Comparison of ENCODE assay signal across 20 cellular contexts in genomic region chr1:182811975-182812727, GRCh38. TPM values are rescaled to one million over a fixed set of nuclear protein-coding genes. Genes with fewer than 3 reads are reported as not detected.
A peak's percentile ranks its signal among the peaks of the same experiment; 100 is the strongest.
DNase-seq lines count a peak whose midpoint lies in the region; ATAC-seq, FAIRE-seq and TF ChIP-seq lines count a peak whose summit lies in the region.
"Had no signal": no experiment of that assay in that cellular context is flagged by ENCODE, and none has a peak within 500 bp of the region (broad histone marks: within the 10 kb centered on the region; RNA-seq: fewer than 3 reads in every experiment).

No MANE protein-coding gene starts in this region.

- H3K14ac ChIP-seq in H1 (ENCODE audit: insufficient read length) = no peak overlapping the region

- intact Hi-C loops in OCI-LY7 (cut with micrococcal nuclease; ENCODE audit: unreplicated experiment) = no loop called here
- intact Hi-C loops in activated CD4-positive, alpha-beta T cell treated with anti-CD3 and anti-CD28 coated beads, Interleukin-2, amount 10 ng/mL, durations not matched to agents 24 days and 14 days (cut with micrococcal nuclease) = no loop called here

- no peak for TF ChIP-seq CTCF in A549 (IDR thresholded peaks at IDR 0.05)
- peak; percentile 27 for TF ChIP-seq CTCF in D721Med (IDR thresholded peaks at IDR 0.05; ENCODE audit: insufficient read depth, missing control alignments)
- TF ChIP-seq CTCF in OCI-LY7 (conservative IDR thresholded peaks at IDR 0.05; ENCODE audit: low read length) = peak; percentile 46
- TF ChIP-seq CTCF in H1 (IDR thresholded peaks at IDR 0.05; ENCODE audit: control extremely low read depth in 1 of 3, insufficient read depth in 1 of 3, low read depth in 1 of 3, low read length in 3 of 3) = peak in 2 of 3 experiments; percentile 35 to 46; a peak in 2 of 4 replicates

- H3K27me3 Mint-ChIP-seq in activated CD4-positive, alpha-beta T cell treated with anti-CD3 and anti-CD28 coated beads, Interleukin-2, amount 10 ng/mL, durations not matched to agents 24 days and 14 days = no peaks in the 10 kb centered on the region
- H3K27me3 Mint-ChIP-seq: activated CD4-positive, alpha-beta T cell treated with anti-CD3 and anti-CD28 coated beads, Interleukin-2, amount 10 ng/mL, durations not matched to agents 7 days and 5 days; stimulated activated naive CD8-positive, alpha-beta T cell treated with anti-CD3 and anti-CD28 coated beads, Interleukin-15, Interleukin-2, amounts not matched to agents 100 ng/mL and 50 ng/mL, for 24 hours had no signal

- ATAC-seq in A549 = peak; percentile 43 to 53; a peak in 3 of 6 replicates
- ATAC-seq in HG02798 (IDR thresholded peaks at IDR 0.05; ENCODE audit: poor library complexity, unreplicated experiment) = no peak
- ATAC-seq: body of pancreas, heart right ventricle, left ventricle myocardium superior had no signal

- H3K9ac ChIP-seq in H1 (replicated peaks in 1 of 4; ENCODE audit: extremely low read depth in 1 of 4, low read depth in 3 of 4, low read length in 3 of 4) = no peak overlapping the region

- H3K36me3 Mint-ChIP-seq in activated CD4-positive, alpha-beta T cell treated with anti-CD3 and anti-CD28 coated beads, Interleukin-2, amount 10 ng/mL, durations not matched to agents 24 days and 14 days (ENCODE audit: low read depth) = no peaks in the 10 kb centered on the region

- H3K79me1 ChIP-seq in H1 (ENCODE audit: low read depth, low read length) = no peaks in the 10 kb centered on the region

- H3K9me3 Mint-ChIP-seq in activated CD4-positive, alpha-beta T cell treated with anti-CD3 and anti-CD28 coated beads, Interleukin-2, amount 10 ng/mL, durations not matched to agents 24 days and 14 days = no peaks in the 10 kb centered on the region
- H3K9me3 Mint-ChIP-seq: activated CD4-positive, alpha-beta T cell treated with anti-CD3 and anti-CD28 coated beads, Interleukin-2, amount 10 ng/mL, durations not matched to agents 7 days and 5 days; stimulated activated naive CD8-positive, alpha-beta T cell treated with anti-CD3 and anti-CD28 coated beads, Interleukin-15, Interleukin-2, amounts not matched to agents 100 ng/mL and 50 ng/mL, for 24 hours had no signal

- FAIRE-seq in A549 (lab: Jason Lieb, UNC) = no peak
- peak; percentile 93 for FAIRE-seq in D721Med (lab: Jason Lieb, UNC)
- no peak for FAIRE-seq in H1 (lab: Jason Lieb, UNC)
- FAIRE-seq: small intestine had no signal

- no peak overlapping the region for H3K23ac ChIP-seq in H1 (ENCODE audit: insufficient read length)

- H3K36me3 ChIP-seq in OCI-LY7 (ENCODE audit: insufficient read depth, low read length) = no peaks in the 10 kb centered on the region
- no peaks in the 10 kb centered on the region; a peak in 1 of 8 replicates for H3K36me3 ChIP-seq in H1 (ENCODE audit: control insufficient read depth in 2 of 4, insufficient read depth in 4 of 4, low read length in 3 of 4)

- H2BK120ac ChIP-seq in H1 (replicated peaks; ENCODE audit: low read depth, low read length) = no peak overlapping the region

- no peak overlapping the region for H4K91ac ChIP-seq in H1 (replicated peaks; ENCODE audit: insufficient read length, low read length)

- CTCF ChIA-PET in A549 (lab: Yijun Ruan, JAX) = interaction anchor here (0.9 to 1.4 kb wide), 4 partner anchors 15 to 213 kb away, joined by 3 to 8 read pairs (median 4); no protein-coding TSS in a partner anchor
- CTCF ChIA-PET in OCI-LY7 (lab: Charles Lee; ENCODE audit: unreplicated experiment) = no interaction called here
- CTCF ChIA-PET in H1 (lab: Charles Lee; ENCODE audit: partially characterized antibody) = interaction anchor here (0.5 to 1.4 kb wide), 6 partner anchors 11 to 217 kb away, joined by 3 to 6 read pairs (median 4); no protein-coding TSS in a partner anchor

- no peak overlapping the region for H4K8ac ChIP-seq in H1 (ENCODE audit: extremely low read depth, insufficient read depth, low read length)

- no peaks in the 10 kb centered on the region for H3K9me2 ChIP-seq in OCI-LY7 (ENCODE audit: insufficient read depth, low read length)

- H3K4me3 Mint-ChIP-seq in activated CD4-positive, alpha-beta T cell treated with anti-CD3 and anti-CD28 coated beads, Interleukin-2, amount 10 ng/mL, durations not matched to agents 24 days and 14 days = no peak overlapping the region
- H3K4me3 Mint-ChIP-seq: activated CD4-positive, alpha-beta T cell treated with anti-CD3 and anti-CD28 coated beads, Interleukin-2, amount 10 ng/mL, durations not matched to agents 7 days and 5 days; stimulated activated naive CD8-positive, alpha-beta T cell treated with anti-CD3 and anti-CD28 coated beads, Interleukin-15, Interleukin-2, amounts not matched to agents 100 ng/mL and 50 ng/mL, for 24 hours had no signal

- no peak overlapping the region for H3K27ac Mint-ChIP-seq in activated CD4-positive, alpha-beta T cell treated with anti-CD3 and anti-CD28 coated beads, Interleukin-2, amount 10 ng/mL, durations not matched to agents 24 days and 14 days
- H3K27ac Mint-ChIP-seq: activated CD4-positive, alpha-beta T cell treated with anti-CD3 and anti-CD28 coated beads, Interleukin-2, amount 10 ng/mL, durations not matched to agents 7 days and 5 days; stimulated activated naive CD8-positive, alpha-beta T cell treated with anti-CD3 and anti-CD28 coated beads, Interleukin-15, Interleukin-2, amounts not matched to agents 100 ng/mL and 50 ng/mL, for 24 hours had no signal

- 69% methylated on average over 4 of the region's 4 CpGs for WGBS in A549 (ENCODE audit: missing lambda C conversion rate)
- 84% methylated on average over 4 of the region's 4 CpGs; no CpG with 5 or more reads in 1 of the 2 experiments for WGBS in H1 (ENCODE audit: extremely low coverage in 1 of 2, insufficient coverage in 1 of 2, insufficient read length in 1 of 2, insufficient replicate concordance in 2 of 2, low coverage in 1 of 2, low lambda C conversion rate in 2 of 2, missing lambda C conversion rate in 1 of 2), 2 experiments

- TF ChIP-seq EP300 in A549 (IDR thresholded peaks at IDR 0.05) (no peak), H1 (IDR thresholded peaks at IDR 0.05; ENCODE audit: borderline replicate concordance in 1 of 2, low read depth in 2 of 2, low read length in 2 of 2) (no peak)

- H4K20me1 ChIP-seq in OCI-LY7 (ENCODE audit: insufficient read depth, low read length) (no peaks in the 10 kb centered on the region), H1 (replicated peaks in 1 of 2; ENCODE audit: control insufficient read depth in 1 of 2, insufficient read depth in 2 of 2, low read length in 2 of 2) (no peaks in the 10 kb centered on the region)

- H3K27ac ChIP-seq in A549 (no peak overlapping the region), OCI-LY7 (ENCODE audit: low read depth, low read length, poor library complexity, severe bottlenecking) (no peak overlapping the region), H1 (ENCODE audit: low read depth, low read length) (no peak overlapping the region)
- H3K27ac ChIP-seq: body of pancreas, heart right ventricle, transverse colon had no signal

- H2BK5ac ChIP-seq in H1 (ENCODE audit: low read depth, low read length) = no peak overlapping the region

- DNase-seq in A549 (ENCODE audit: low read depth in 1 of 2, low spot score in 1 of 2) (no peak), D721Med (ENCODE audit: insufficient read length, low spot score) (no peak), OCI-LY7 (ENCODE audit: low spot score) (no peak), H1 (ENCODE audit: low read depth in 1 of 2, low spot score in 2 of 2) (no peak), NCI-H446 (lab: John Stamatoyannopoulos, UW) (no peak), globus pallidus (ENCODE audit: low spot score) (no peak)
- DNase-seq in activated CD4-positive, alpha-beta T cell treated with anti-CD3 and anti-CD28 coated beads, Interleukin-2, amount 10 ng/mL, durations not matched to agents 24 days and 14 days = no peak
- DNase-seq: activated CD4-positive, alpha-beta T cell treated with anti-CD3 and anti-CD28 coated beads, Interleukin-2, amount 10 ng/mL, durations not matched to agents 7 days and 5 days; body of pancreas; COR-L47; heart right ventricle; IMR-90; left ventricle myocardium superior; MM.1S; Right ventricle myocardium superior; small intestine; stimulated activated CD4-positive, alpha-beta T cell treated with anti-CD3 and anti-CD28 coated beads, Interleukin-4, amount 100 ng/mL, for 24 hours; transverse colon had no signal

- H3K79me2 ChIP-seq in OCI-LY7 (ENCODE audit: insufficient read depth, low read depth, low read length) (no peaks in the 10 kb centered on the region), H1 (ENCODE audit: control insufficient read depth in 1 of 2, insufficient read depth in 2 of 2, low read length in 2 of 2) (no peaks in the 10 kb centered on the region)

- no peaks in the 10 kb centered on the region for H3K27me3 ChIP-seq in H1 (replicated peaks in 1 of 4; ENCODE audit: control insufficient read depth in 3 of 4, extremely low read depth in 1 of 4, insufficient read depth in 3 of 4, low read length in 3 of 4)
- H3K27me3 ChIP-seq: body of pancreas, heart right ventricle, transverse colon had no signal

- no peaks in the 10 kb centered on the region for H3K4me1 Mint-ChIP-seq in activated CD4-positive, alpha-beta T cell treated with anti-CD3 and anti-CD28 coated beads, Interleukin-2, amount 10 ng/mL, durations not matched to agents 24 days and 14 days
- H3K4me1 Mint-ChIP-seq: activated CD4-positive, alpha-beta T cell treated with anti-CD3 and anti-CD28 coated beads, Interleukin-2, amount 10 ng/mL, durations not matched to agents 7 days and 5 days had no signal

- H3K4me1 ChIP-seq in A549 = no peaks in the 10 kb centered on the region
- H3K4me1 ChIP-seq in OCI-LY7 (ENCODE audit: insufficient read depth, low read length, poor library complexity, severe bottlenecking) = no peaks in the 10 kb centered on the region
- 0 out of 7 replicates have a peak, but pooled peaks cover 0 to 4% (median 0%) of the 10 kb centered on the region in 4 experiments for H3K4me1 ChIP-seq in H1 (replicated peaks in 1 of 4; ENCODE audit: control insufficient read depth in 3 of 4, insufficient read depth in 4 of 4, low read length in 3 of 4)
- H3K4me1 ChIP-seq: body of pancreas, transverse colon had no signal

- H3K4ac ChIP-seq in H1 (replicated peaks; ENCODE audit: insufficient read length, low read depth, low read length) = no peak overlapping the region

- peaks cover 3% of the 10 kb centered on the region; the same call in 1 of the 2 replicates for H3K23me2 ChIP-seq in H1 (ENCODE audit: low read depth, low read length)

- H2AFZ ChIP-seq in OCI-LY7 (ENCODE audit: low read length) (no peak overlapping the region), H1 (ENCODE audit: low read length) (no peak overlapping the region)

- no peak overlapping the region for H2BK12ac ChIP-seq in H1 (ENCODE audit: low read depth, low read length)

- peaks cover 3% of the 10 kb centered on the region; the same call in 1 of the 3 replicates for H3K9me3 ChIP-seq in A549
- no peaks in the 10 kb centered on the region for H3K9me3 ChIP-seq in OCI-LY7 (ENCODE audit: low read length)
- no peaks in the 10 kb centered on the region for H3K9me3 ChIP-seq in H1 (ENCODE audit: insufficient read depth in 2 of 2, low read depth in 1 of 2, low read length in 1 of 2)
- H3K9me3 ChIP-seq: body of pancreas, heart right ventricle, transverse colon had no signal

- H2AK5ac ChIP-seq in H1 (ENCODE audit: low read depth, low read length) = no peak overlapping the region

- TF ChIP-seq POLR2A in A549 (IDR thresholded peaks at IDR 0.05; ENCODE audit: low read length) (no peak), H1 (IDR thresholded peaks at IDR 0.05; ENCODE audit: control extremely low read depth in 1 of 2, low read depth in 2 of 2, low read length in 2 of 2) (no peak)

- H3K4me3 ChIP-seq in A549 = no peak overlapping the region
- H3K4me3 ChIP-seq in OCI-LY7 (ENCODE audit: low read depth, low read length, poor library complexity, severe bottlenecking) = no peak overlapping the region
- H3K4me3 ChIP-seq in H1 (ENCODE audit: extremely low read depth in 1 of 4, insufficient read depth in 2 of 4, low read depth in 3 of 4, low read length in 4 of 4) = no peak overlapping the region
- H3K4me3 ChIP-seq: body of pancreas, heart right ventricle, transverse colon had no signal

- no peak overlapping the region for H2BK20ac ChIP-seq in H1 (ENCODE audit: low read length)

- H3K4me2 ChIP-seq in A549 (no peak overlapping the region), OCI-LY7 (ENCODE audit: low read length) (no peak overlapping the region), H1 (ENCODE audit: insufficient read depth in 1 of 2, low read depth in 2 of 2, low read length in 2 of 2) (no peak overlapping the region)

- H3K18ac ChIP-seq in H1 (ENCODE audit: extremely low read depth, low read length) = no peak overlapping the region

- TF ChIP-seq RAD21 in A549 (conservative IDR thresholded peaks at IDR 0.05 in 1 of 2, IDR thresholded peaks at IDR 0.05 in 1 of 2) (no peak), H1 (IDR thresholded peaks at IDR 0.05 in 1 of 2, conservative IDR thresholded peaks at IDR 0.05 in 1 of 2; ENCODE audit: low read depth in 2 of 2, low read length in 2 of 2) (peak; percentile 1 to 31; a peak in 1 of 4 replicates)

- H2BK15ac ChIP-seq in H1 (ENCODE audit: low read length) = no peak overlapping the region

- BruUV-seq in OCI-LY7 (replicated peaks; lab: Mats Ljungman, UMichigan) = no TSS peak

- no peak overlapping the region for H3K56ac ChIP-seq in H1 (replicated peaks; ENCODE audit: insufficient read length, low read depth, low read length)

- POLR2A ChIA-PET in A549 (lab: Yijun Ruan, JAX) (no interaction called here), OCI-LY7 (lab: Charles Lee) (no interaction called here), H1 (lab: Charles Lee; ENCODE audit: partially characterized antibody) (interaction anchor here (0.6 to 1.0 kb wide), 2 partner anchors 11 to 201 kb away, joined by 3 to 4 read pairs; no protein-coding TSS in a partner anchor)

- no peak overlapping the region for H4K5ac ChIP-seq in H1 (ENCODE audit: insufficient read length, low read depth, low read length)

RNA-seq across cellular contexts. Expression of gene NPL, which starts 22.6 kb away (rescaled TPM):
- polyA plus RNA-seq in A549 (2011; rRNA removed) (1.0 and 1.3 TPM in 2 replicates), A549 (2017; fragmentation: RNase III; extraction: RNeasy Plus Mini Kit Qiagen cat#74134 plus additional on column Dnase treatment) (0.66 to 0.80 TPM (median 0.70 TPM) in 3 replicates), H1 (2011; rRNA removed) (2.2 and 2.6 TPM in 2 replicates)
- 0.12 and 0.22 TPM in 2 replicates for polyA plus RNA-seq in A549 (2012; cell fraction: cytosol; rRNA removed)
- polyA plus RNA-seq in A549 (2012; cell fraction: nucleus; rRNA removed) = 0.12 and 0.42 TPM in 2 replicates
- 0.25 and 0.78 TPM in 2 replicates for polyA minus RNA-seq in A549 (2011; rRNA and poly(A)+ RNA removed)
- 2.2 and 4.1 TPM in 2 replicates for total RNA-seq in OCI-LY7 (2014; rRNA removed; shearing (Covaris generic))
- total RNA-seq in OCI-LY7 (2022) = 6.3 and 7.0 TPM in 2 replicates
- 2.3 and 4.4 TPM in 2 replicates for total RNA-seq in H1 (2021; fragmentation: NEBNext Ultra II Directional; extraction: Animal tissue kit (Norgen Biotek cat#: 25700))
- 3.4 TPM for polyA plus RNA-seq in H1 (2011; cell fraction: cytosol; rRNA removed)
- polyA plus RNA-seq in H1 (2011; cell fraction: nucleus; rRNA removed) = 1.6 TPM
- 1.8 to 3.9 TPM (median 2.5 TPM) in 4 replicates for polyA plus RNA-seq in H1 (2012, experiment 1 of 2)
- 0.88 TPM for polyA plus RNA-seq in H1 (2012, experiment 2 of 2)
- polyA plus RNA-seq in H1 (2013, experiment 1 of 2) = 2.8 TPM
- polyA plus RNA-seq in H1 (2013, experiment 2 of 2) = 2.8 TPM
- polyA minus RNA-seq in H1 (2011; rRNA and poly(A)+ RNA removed) = 1.5 and 3.0 TPM in 2 replicates
- polyA minus RNA-seq in H1 (2011; cell fraction: cytosol; rRNA and poly(A)+ RNA removed) = not detected
- 2.8 TPM for polyA minus RNA-seq in H1 (2011; cell fraction: nucleus; rRNA and poly(A)+ RNA removed)
- total RNA-seq in activated CD4-positive, alpha-beta T cell treated with anti-CD3 and anti-CD28 coated beads, Interleukin-2, amount 10 ng/mL, durations not matched to agents 24 days and 14 days = 4.4 and 5.5 TPM in 2 replicates

RNA-seq across cellular contexts. Expression of gene DHX9, which starts 27.0 kb away (rescaled TPM):
- polyA plus RNA-seq in A549 (2011; rRNA removed) (222 and 247 TPM in 2 replicates), A549 (2017; fragmentation: RNase III; extraction: RNeasy Plus Mini Kit Qiagen cat#74134 plus additional on column Dnase treatment) (194 to 206 TPM (median 205 TPM) in 3 replicates), H1 (2011; rRNA removed) (113 and 153 TPM in 2 replicates)
- 145 and 149 TPM in 2 replicates for polyA plus RNA-seq in A549 (2012; cell fraction: cytosol; rRNA removed)
- polyA plus RNA-seq in A549 (2012; cell fraction: nucleus; rRNA removed) = 150 and 289 TPM in 2 replicates
- polyA minus RNA-seq in A549 (2011; rRNA and poly(A)+ RNA removed) = 173 and 213 TPM in 2 replicates
- 217 and 276 TPM in 2 replicates for total RNA-seq in OCI-LY7 (2014; rRNA removed; shearing (Covaris generic))
- total RNA-seq in OCI-LY7 (2022) = 251 and 271 TPM in 2 replicates
- total RNA-seq in H1 (2021; fragmentation: NEBNext Ultra II Directional; extraction: Animal tissue kit (Norgen Biotek cat#: 25700)) = 329 and 333 TPM in 2 replicates
- 230 TPM for polyA plus RNA-seq in H1 (2011; cell fraction: cytosol; rRNA removed)
- 143 TPM for polyA plus RNA-seq in H1 (2011; cell fraction: nucleus; rRNA removed)
- polyA plus RNA-seq in H1 (2012, experiment 1 of 2) = 206 to 243 TPM (median 238 TPM) in 4 replicates
- polyA plus RNA-seq in H1 (2012, experiment 2 of 2) = 12.7 TPM
- 110 TPM for polyA plus RNA-seq in H1 (2013, experiment 1 of 2)
- polyA plus RNA-seq in H1 (2013, experiment 2 of 2) = 102 TPM
- 429 and 489 TPM in 2 replicates for polyA minus RNA-seq in H1 (2011; rRNA and poly(A)+ RNA removed)
- polyA minus RNA-seq in H1 (2011; cell fraction: cytosol; rRNA and poly(A)+ RNA removed) = 167 TPM
- 278 TPM for polyA minus RNA-seq in H1 (2011; cell fraction: nucleus; rRNA and poly(A)+ RNA removed)
- total RNA-seq in activated CD4-positive, alpha-beta T cell treated with anti-CD3 and anti-CD28 coated beads, Interleukin-2, amount 10 ng/mL, durations not matched to agents 24 days and 14 days = 344 and 355 TPM in 2 replicates

Comparison
In these comparisons a context has a peak if more than half of its experiments do, and no peak if none do; other contexts are left out.
1. Of the 18 proteins assayed by ChIP-seq in both H1 and A549: peak only in H1: CTCF and RAD21; only in A549: none; in both: none; in neither: 16.